ENCODE assay signal across 9 cellular contexts in the genomic region with DNA sequence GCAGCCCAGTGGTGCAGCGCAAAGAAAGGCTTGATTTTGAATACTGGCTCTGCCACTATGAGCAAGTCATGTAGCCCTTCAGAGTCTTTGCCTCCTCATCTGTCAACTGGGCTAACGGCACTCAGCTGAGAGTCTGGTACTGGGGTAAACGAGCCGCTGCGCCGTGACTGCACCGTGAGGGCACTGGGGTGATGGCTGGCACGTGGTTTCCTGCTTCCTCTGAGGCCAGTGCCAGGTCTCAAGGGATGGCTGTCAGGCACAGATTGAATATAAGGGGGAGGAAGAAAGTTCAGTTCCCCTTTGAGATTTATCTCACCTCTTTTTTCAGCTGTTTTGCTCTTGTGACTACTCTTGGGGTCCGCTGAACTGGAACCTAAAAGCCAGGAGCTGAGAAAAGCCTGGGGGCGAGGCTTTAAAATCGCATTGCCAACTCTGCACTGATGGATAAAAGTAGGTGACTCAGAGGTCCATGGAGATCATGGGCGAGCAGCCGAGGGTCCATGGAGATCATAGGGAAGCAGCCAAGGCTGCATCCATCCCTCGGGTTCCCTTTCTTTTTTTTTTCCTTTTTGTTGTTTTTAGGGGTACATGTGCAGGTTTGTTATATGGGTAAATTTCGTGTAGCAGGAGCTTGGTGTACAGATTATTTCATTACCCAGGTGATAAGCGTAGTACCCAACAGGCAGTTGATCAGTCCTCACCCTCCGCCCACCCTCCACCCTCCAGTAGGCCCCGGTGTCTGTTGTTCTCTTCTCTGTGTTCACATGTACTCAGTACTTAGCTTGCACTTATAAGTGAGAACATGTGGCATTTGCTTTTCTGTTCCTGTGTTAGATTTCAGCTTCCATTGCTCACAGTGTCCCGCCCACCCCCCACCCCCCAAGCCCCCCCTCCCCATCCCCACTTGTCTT.
DNase-seq lines count a peak whose midpoint lies in the region; ATAC-seq, FAIRE-seq and TF ChIP-seq lines count a peak whose summit lies in the region.
"Had no signal": no experiment of that assay in that cellular context is flagged by ENCODE, and none has a peak within 500 bp of the region (broad histone marks: within the 10 kb centered on the region; RNA-seq: fewer than 3 reads in every experiment).

No MANE protein-coding gene starts in this region.

- no peak for TF ChIP-seq POLR2A in H54 (IDR thresholded peaks at IDR 0.05; ENCODE audit: low read depth, low read length)

- no peak overlapping the region for H3K4me3 Mint-ChIP-seq in activated T-helper 1 cell treated with anti-CD3 and anti-CD28 coated beads, Interleukin-12 subunit alpha, Interleukin-12 subunit beta, Interleukin-2, Interleukin-4 antibody, amounts not matched to agents 30 ng/mL and 10 ng/mL and 1 ng/mL, durations not matched to agents 14 hours and 24 hours and 36 hours
- H3K4me3 Mint-ChIP-seq in activated CD8-positive, alpha-beta memory T cell treated with anti-CD3 and anti-CD28 coated beads, Interleukin-2, amount 10 ng/mL, durations not matched to agents 7 days and 5 days = no peak overlapping the region
- peak overlapping the region; percentile 2 for H3K4me3 Mint-ChIP-seq in type B pancreatic cell

- CTCF ChIA-PET in activated CD8-positive, alpha-beta memory T cell treated with anti-CD3 and anti-CD28 coated beads, Interleukin-2, amount 10 ng/mL, durations not matched to agents 7 days and 5 days (lab: Charles Lee) = interaction anchor here (1.3 kb wide), 1 partner anchor 336 kb away, joined by 3 read pairs; no protein-coding TSS in a partner anchor

- TF ChIP-seq CTCF in type B pancreatic cell (conservative IDR thresholded peaks at IDR 0.05) = no peak

- no peaks in the 10 kb centered on the region for H3K9me3 Mint-ChIP-seq in activated T-helper 1 cell treated with anti-CD3 and anti-CD28 coated beads, Interleukin-12 subunit alpha, Interleukin-12 subunit beta, Interleukin-2, Interleukin-4 antibody, amounts not matched to agents 30 ng/mL and 10 ng/mL and 1 ng/mL, durations not matched to agents 14 hours and 24 hours and 36 hours
- no peaks in the 10 kb centered on the region for H3K9me3 Mint-ChIP-seq in activated CD8-positive, alpha-beta memory T cell treated with anti-CD3 and anti-CD28 coated beads, Interleukin-2, amount 10 ng/mL, durations not matched to agents 7 days and 5 days (ENCODE audit: low read depth)
- peaks cover 5% of the 10 kb centered on the region for H3K9me3 Mint-ChIP-seq in type B pancreatic cell

- peak; percentile 41 for DNase-seq in activated T-helper 1 cell treated with Interleukin-2 at 50 U/mL for 16 hours (ENCODE audit: low read depth)
- DNase-seq in activated T-helper 1 cell treated with anti-CD3 and anti-CD28 coated beads, Interleukin-12 subunit alpha, Interleukin-12 subunit beta, Interleukin-2, Interleukin-4 antibody, amounts not matched to agents 30 ng/mL and 10 ng/mL and 1 ng/mL, durations not matched to agents 14 hours and 24 hours and 36 hours (ENCODE audit: low spot score) = no peak
- peak; percentile 60 for DNase-seq in activated CD8-positive, alpha-beta memory T cell treated with anti-CD3 and anti-CD28 coated beads, Interleukin-2, amount 10 ng/mL, durations not matched to agents 7 days and 5 days
- peak; percentile 68 for DNase-seq in left kidney (ENCODE audit: low read depth, low spot score)
- DNase-seq in type B pancreatic cell (ENCODE audit: extremely low spot score, unreplicated experiment) = no peak
- no peak for DNase-seq in H54 (ENCODE audit: insufficient read length, low spot score)
- DNase-seq in NCI-H446 (lab: John Stamatoyannopoulos, UW) = no peak
- no peak for DNase-seq in NCI-H526 treated with DMSO at 0.1 percent for 48 hours (lab: John Stamatoyannopoulos, UW)

- H3K27ac Mint-ChIP-seq in activated T-helper 1 cell treated with anti-CD3 and anti-CD28 coated beads, Interleukin-12 subunit alpha, Interleukin-12 subunit beta, Interleukin-2, Interleukin-4 antibody, amounts not matched to agents 30 ng/mL and 10 ng/mL and 1 ng/mL, durations not matched to agents 14 hours and 24 hours and 36 hours = no peak overlapping the region
- H3K27ac Mint-ChIP-seq in activated CD8-positive, alpha-beta memory T cell treated with anti-CD3 and anti-CD28 coated beads, Interleukin-2, amount 10 ng/mL, durations not matched to agents 7 days and 5 days = no peak overlapping the region
- peak overlapping the region; percentile 92 for H3K27ac Mint-ChIP-seq in type B pancreatic cell

- ATAC-seq in activated CD8-positive, alpha-beta memory T cell treated with anti-CD3 and anti-CD28 coated beads, Interleukin-2, amount 10 ng/mL, durations not matched to agents 7 days and 5 days = peak; percentile 74
- ATAC-seq: gastroesophageal sphincter had no signal

- intact Hi-C loops in activated T-helper 1 cell treated with anti-CD3 and anti-CD28 coated beads, Interleukin-12 subunit alpha, Interleukin-12 subunit beta, Interleukin-2, Interleukin-4 antibody, amounts not matched to agents 30 ng/mL and 10 ng/mL and 1 ng/mL, durations not matched to agents 14 hours and 24 hours and 36 hours (cut with micrococcal nuclease) = no loop called here

- no peaks in the 10 kb centered on the region for H3K36me3 Mint-ChIP-seq in activated T-helper 1 cell treated with anti-CD3 and anti-CD28 coated beads, Interleukin-12 subunit alpha, Interleukin-12 subunit beta, Interleukin-2, Interleukin-4 antibody, amounts not matched to agents 30 ng/mL and 10 ng/mL and 1 ng/mL, durations not matched to agents 14 hours and 24 hours and 36 hours (ENCODE audit: low read depth)
- no peaks in the 10 kb centered on the region for H3K36me3 Mint-ChIP-seq in activated CD8-positive, alpha-beta memory T cell treated with anti-CD3 and anti-CD28 coated beads, Interleukin-2, amount 10 ng/mL, durations not matched to agents 7 days and 5 days
- H3K36me3 Mint-ChIP-seq in type B pancreatic cell = no peaks in the 10 kb centered on the region

- no peaks in the 10 kb centered on the region for H3K27me3 Mint-ChIP-seq in activated T-helper 1 cell treated with anti-CD3 and anti-CD28 coated beads, Interleukin-12 subunit alpha, Interleukin-12 subunit beta, Interleukin-2, Interleukin-4 antibody, amounts not matched to agents 30 ng/mL and 10 ng/mL and 1 ng/mL, durations not matched to agents 14 hours and 24 hours and 36 hours (ENCODE audit: insufficient read depth)
- H3K27me3 Mint-ChIP-seq in activated CD8-positive, alpha-beta memory T cell treated with anti-CD3 and anti-CD28 coated beads, Interleukin-2, amount 10 ng/mL, durations not matched to agents 7 days and 5 days = no peaks in the 10 kb centered on the region
- no peaks in the 10 kb centered on the region for H3K27me3 Mint-ChIP-seq in type B pancreatic cell

- no peak for FAIRE-seq in H54 (lab: Jason Lieb, UNC)

- peaks cover 22% of the 10 kb centered on the region for H3K4me1 Mint-ChIP-seq in activated T-helper 1 cell treated with anti-CD3 and anti-CD28 coated beads, Interleukin-12 subunit alpha, Interleukin-12 subunit beta, Interleukin-2, Interleukin-4 antibody, amounts not matched to agents 30 ng/mL and 10 ng/mL and 1 ng/mL, durations not matched to agents 14 hours and 24 hours and 36 hours (ENCODE audit: low read depth)
- H3K4me1 Mint-ChIP-seq in activated CD8-positive, alpha-beta memory T cell treated with anti-CD3 and anti-CD28 coated beads, Interleukin-2, amount 10 ng/mL, durations not matched to agents 7 days and 5 days = peaks cover 16% of the 10 kb centered on the region
- peaks cover 50% of the 10 kb centered on the region for H3K4me1 Mint-ChIP-seq in type B pancreatic cell (ENCODE audit: unreplicated experiment)

Comparison
In these comparisons a context has a peak if more than half of its experiments do, and no peak if none do; other contexts are left out.
1. DNase-seq: peak in activated T-helper 1 cell treated with Interleukin-2 at 50 U/mL for 16 hours (single experiment), activated CD8-positive, alpha-beta memory T cell treated with anti-CD3 and anti-CD28 coated beads, Interleukin-2, amount 10 ng/mL, durations not matched to agents 7 days and 5 days (single experiment) and left kidney (single experiment); none in activated T-helper 1 cell treated with anti-CD3 and anti-CD28 coated beads, Interleukin-12 subunit alpha, Interleukin-12 subunit beta, Interleukin-2, Interleukin-4 antibody, amounts not matched to agents 30 ng/mL and 10 ng/mL and 1 ng/mL, durations not matched to agents 14 hours and 24 hours and 36 hours (single experiment), type B pancreatic cell (single experiment), H54 (single experiment), NCI-H446 (0 of 2) and NCI-H526 treated with DMSO at 0.1 percent for 48 hours (single experiment).